ENCODE assay signal across 13 cellular contexts in the genomic region with DNA sequence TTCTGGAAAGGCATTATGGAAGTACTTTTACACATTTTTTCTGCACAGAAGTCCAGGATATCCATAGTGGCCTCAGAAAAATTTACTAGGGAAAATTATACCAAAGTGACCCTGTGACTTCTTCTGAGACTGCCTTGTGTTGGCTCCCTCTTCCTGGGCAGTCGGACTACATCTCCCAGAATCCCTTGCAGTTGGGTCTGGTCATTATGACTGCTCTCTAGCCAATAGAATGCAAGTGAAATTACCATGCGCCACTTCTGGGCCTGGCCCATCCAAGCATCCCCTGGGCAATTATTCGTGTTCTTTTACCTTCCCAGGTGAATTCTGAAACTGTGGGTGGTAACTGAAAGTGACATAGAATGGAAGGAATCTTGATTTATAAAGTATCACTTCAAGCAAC.
DNase-seq lines count a peak whose midpoint lies in the region; ATAC-seq and TF ChIP-seq lines count a peak whose summit lies in the region.
"Had no signal": no experiment of that assay in that cellular context is flagged by ENCODE, and none has a peak within 500 bp of the region (broad histone marks: within the 10 kb centered on the region; RNA-seq: fewer than 3 reads in every experiment).

No MANE protein-coding gene starts in this region.

- WGBS in aorta, 2 donors: 53 to 69% methylated on average over 3 of the region's 3 CpGs

- H3K4me1 ChIP-seq in aorta (ENCODE audit: control insufficient read depth in 1 of 2, insufficient read depth in 2 of 2, low read length in 2 of 2): no peaks in the 10 kb centered on the region
- H3K4me1 ChIP-seq: body of pancreas had no signal

- TF ChIP-seq EP300 in Ishikawa (IDR thresholded peaks at IDR 0.05; ENCODE audit: borderline replicate concordance): no peak

- no peaks in the 10 kb centered on the region for H3K9me3 ChIP-seq in aorta (ENCODE audit: control insufficient read depth, low read length)
- H3K9me3 ChIP-seq: body of pancreas had no signal

- DNase-seq in ELF-1 (ENCODE audit: low read depth, low spot score) (peak; percentile 57), globus pallidus (ENCODE audit: low spot score) (peak; percentile 2), amygdala (lab: John Stamatoyannopoulos, UW) (no peak), EL (no peak), aorta (no peak)
- DNase-seq: activated CD8-positive, alpha-beta memory T cell treated with anti-CD3 and anti-CD28 coated beads for 24 hours; small intestine had no signal

- H3K27ac ChIP-seq in aorta (ENCODE audit: low read depth in 1 of 2, low read length in 2 of 2): no peak overlapping the region
- H3K27ac ChIP-seq: body of pancreas had no signal

- H3K4me3 ChIP-seq in aorta (ENCODE audit: low read length in 2 of 2): no peak overlapping the region
- H3K4me3 ChIP-seq: body of pancreas had no signal

- ATAC-seq in GM21526 (IDR thresholded peaks at IDR 0.05; ENCODE audit: low FRiP score, unreplicated experiment): peak; percentile 76
- ATAC-seq in HG02763 (IDR thresholded peaks at IDR 0.05; ENCODE audit: unreplicated experiment): no peak
- no peak for ATAC-seq in aorta (ENCODE audit: low FRiP score)
- ATAC-seq: body of pancreas; Panc1; stimulated activated effector memory CD8-positive, alpha-beta T cell treated with anti-CD3 and anti-CD28 coated beads, Interleukin-12 subunit alpha, Interleukin-12 subunit beta, amount 100 ng/mL, for 72 hours had no signal

- H3K27me3 ChIP-seq in aorta (ENCODE audit: control insufficient read depth in 1 of 2, insufficient read depth in 2 of 2, low read length in 1 of 2): no peaks in the 10 kb centered on the region
- H3K27me3 ChIP-seq: body of pancreas had no signal

- TF ChIP-seq RAD21 in Ishikawa (IDR thresholded peaks at IDR 0.05; ENCODE audit: low read depth): no peak

- intact Hi-C loops in aorta (cut with DNase I): no loop called here

- H3K36me3 ChIP-seq in aorta (ENCODE audit: control insufficient read depth in 1 of 2, insufficient read depth in 2 of 2, low read length in 1 of 2): no peaks in the 10 kb centered on the region

TF ChIP-seq in Ishikawa, 13 proteins besides CTCF, POLR2A, EP300 and RAD21:
- no peak for TF ChIP-seq CEBPB (IDR thresholded peaks at IDR 0.05)
- TF ChIP-seq, protein P1, sequence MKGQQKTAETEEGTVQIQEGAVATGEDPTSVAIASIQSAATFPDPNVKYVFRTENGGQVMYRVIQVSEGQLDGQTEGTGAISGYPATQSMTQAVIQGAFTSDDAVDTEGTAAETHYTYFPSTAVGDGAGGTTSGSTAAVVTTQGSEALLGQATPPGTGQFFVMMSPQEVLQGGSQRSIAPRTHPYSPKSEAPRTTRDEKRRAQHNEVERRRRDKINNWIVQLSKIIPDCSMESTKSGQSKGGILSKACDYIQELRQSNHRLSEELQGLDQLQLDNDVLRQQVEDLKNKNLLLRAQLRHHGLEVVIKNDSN (IDR thresholded peaks at IDR 0.05): peak; percentile 92

Comparison
In these comparisons a context has a peak if more than half of its experiments do, and no peak if none do; other contexts are left out.
1. DNase-seq: peak in ELF-1 (single experiment) and globus pallidus (single experiment); none in amygdala (0 of 56), EL (single experiment) and aorta (0 of 2).